ENCODE assay signal across 2 cellular contexts in the genomic region with DNA sequence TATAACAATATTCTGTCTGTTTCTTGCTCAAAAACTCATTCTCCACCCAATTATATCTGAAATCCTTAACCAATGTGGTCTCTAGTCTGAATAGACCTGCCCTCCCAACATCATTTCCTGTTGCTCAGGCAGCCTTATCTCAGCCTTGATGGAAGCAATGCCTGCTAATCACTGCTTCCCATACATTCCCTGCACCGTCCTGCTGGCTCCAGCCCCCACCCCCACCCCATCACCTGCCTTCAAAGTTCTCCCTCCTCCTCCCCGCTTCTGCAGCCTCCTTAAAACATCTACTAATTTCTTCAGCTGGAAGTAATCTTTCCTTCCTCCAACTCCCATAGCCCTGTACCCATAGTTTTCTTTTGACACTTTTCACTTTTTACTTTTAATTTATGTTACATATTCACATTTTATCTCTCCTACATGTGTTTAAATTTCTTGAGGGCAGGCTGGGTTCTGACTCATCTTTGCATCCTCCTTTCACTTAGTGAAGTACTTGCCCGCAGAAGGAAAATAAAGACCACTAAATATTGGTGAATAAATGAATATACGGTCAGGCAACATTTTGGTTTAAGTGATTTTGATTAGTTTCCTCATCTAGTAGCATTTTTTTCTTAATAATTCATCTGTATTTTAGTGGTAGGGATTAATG.
TF ChIP-seq lines count a peak whose summit lies in the region.

No MANE protein-coding gene starts in this region.

TF ChIP-seq in K562, 482 proteins besides CTCF, POLR2A, EP300 and RAD21 (continues in another document):
- TF ChIP-seq SMAD4 (CRISPR knock-in tag; conservative IDR thresholded peaks at IDR 0.05) (0 out of 2 replicates have a peak, but pooled peaks have one; percentile 16), NCOR1 (IDR thresholded peaks at IDR 0.05) (peak; percentile 44; the same call in 1 of the 2 replicates), FOXM1 (IDR thresholded peaks at IDR 0.05; ENCODE audit: low read depth) (peak; percentile 41; the same call in 1 of the 2 replicates), FOXM1 (CRISPR knock-in tag; IDR thresholded peaks at IDR 0.05; ENCODE audit: low read depth) (no peak), DPF2 (IDR thresholded peaks at IDR 0.05) (peak; percentile 67), ZNF77 (CRISPR knock-in tag; IDR thresholded peaks at IDR 0.05) (no peak), KDM1A (IDR thresholded peaks at IDR 0.05) (peak; percentile 86 to 88)
- TF ChIP-seq, protein P1, sequence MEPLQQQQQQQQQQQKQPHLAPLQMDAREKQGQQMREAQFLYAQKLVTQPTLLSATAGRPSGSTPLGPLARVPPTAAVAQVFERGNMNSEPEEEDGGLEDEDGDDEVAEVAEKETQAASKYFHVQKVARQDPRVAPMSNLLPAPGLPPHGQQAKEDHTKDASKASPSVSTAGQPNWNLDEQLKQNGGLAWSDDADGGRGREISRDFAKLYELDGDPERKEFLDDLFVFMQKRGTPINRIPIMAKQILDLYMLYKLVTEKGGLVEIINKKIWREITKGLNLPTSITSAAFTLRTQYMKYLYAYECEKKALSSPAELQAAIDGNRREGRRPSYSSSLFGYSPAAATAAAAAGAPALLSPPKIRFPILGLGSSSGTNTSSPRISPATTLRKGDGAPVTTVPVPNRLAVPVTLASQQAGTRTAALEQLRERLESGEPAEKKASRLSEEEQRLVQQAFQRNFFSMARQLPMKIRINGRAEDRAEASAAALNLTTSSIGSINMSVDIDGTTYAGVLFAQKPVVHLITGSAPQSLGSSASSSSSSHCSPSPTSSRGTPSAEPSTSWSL (CRISPR knock-in tag; IDR thresholded peaks at IDR 0.05; ENCODE audit: borderline replicate concordance) = no peak
- TF ChIP-seq, protein P2, sequence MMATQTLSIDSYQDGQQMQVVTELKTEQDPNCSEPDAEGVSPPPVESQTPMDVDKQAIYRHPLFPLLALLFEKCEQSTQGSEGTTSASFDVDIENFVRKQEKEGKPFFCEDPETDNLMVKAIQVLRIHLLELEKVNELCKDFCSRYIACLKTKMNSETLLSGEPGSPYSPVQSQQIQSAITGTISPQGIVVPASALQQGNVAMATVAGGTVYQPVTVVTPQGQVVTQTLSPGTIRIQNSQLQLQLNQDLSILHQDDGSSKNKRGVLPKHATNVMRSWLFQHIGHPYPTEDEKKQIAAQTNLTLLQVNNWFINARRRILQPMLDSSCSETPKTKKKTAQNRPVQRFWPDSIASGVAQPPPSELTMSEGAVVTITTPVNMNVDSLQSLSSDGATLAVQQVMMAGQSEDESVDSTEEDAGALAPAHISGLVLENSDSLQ (IDR thresholded peaks at IDR 0.05) = peak; percentile 62
- TF ChIP-seq, protein P3, sequence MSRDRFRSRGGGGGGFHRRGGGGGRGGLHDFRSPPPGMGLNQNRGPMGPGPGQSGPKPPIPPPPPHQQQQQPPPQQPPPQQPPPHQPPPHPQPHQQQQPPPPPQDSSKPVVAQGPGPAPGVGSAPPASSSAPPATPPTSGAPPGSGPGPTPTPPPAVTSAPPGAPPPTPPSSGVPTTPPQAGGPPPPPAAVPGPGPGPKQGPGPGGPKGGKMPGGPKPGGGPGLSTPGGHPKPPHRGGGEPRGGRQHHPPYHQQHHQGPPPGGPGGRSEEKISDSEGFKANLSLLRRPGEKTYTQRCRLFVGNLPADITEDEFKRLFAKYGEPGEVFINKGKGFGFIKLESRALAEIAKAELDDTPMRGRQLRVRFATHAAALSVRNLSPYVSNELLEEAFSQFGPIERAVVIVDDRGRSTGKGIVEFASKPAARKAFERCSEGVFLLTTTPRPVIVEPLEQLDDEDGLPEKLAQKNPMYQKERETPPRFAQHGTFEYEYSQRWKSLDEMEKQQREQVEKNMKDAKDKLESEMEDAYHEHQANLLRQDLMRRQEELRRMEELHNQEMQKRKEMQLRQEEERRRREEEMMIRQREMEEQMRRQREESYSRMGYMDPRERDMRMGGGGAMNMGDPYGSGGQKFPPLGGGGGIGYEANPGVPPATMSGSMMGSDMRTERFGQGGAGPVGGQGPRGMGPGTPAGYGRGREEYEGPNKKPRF (IDR thresholded peaks at IDR 0.05; ENCODE audit: low read depth, low read length) = no peak
- TF ChIP-seq, protein P4, sequence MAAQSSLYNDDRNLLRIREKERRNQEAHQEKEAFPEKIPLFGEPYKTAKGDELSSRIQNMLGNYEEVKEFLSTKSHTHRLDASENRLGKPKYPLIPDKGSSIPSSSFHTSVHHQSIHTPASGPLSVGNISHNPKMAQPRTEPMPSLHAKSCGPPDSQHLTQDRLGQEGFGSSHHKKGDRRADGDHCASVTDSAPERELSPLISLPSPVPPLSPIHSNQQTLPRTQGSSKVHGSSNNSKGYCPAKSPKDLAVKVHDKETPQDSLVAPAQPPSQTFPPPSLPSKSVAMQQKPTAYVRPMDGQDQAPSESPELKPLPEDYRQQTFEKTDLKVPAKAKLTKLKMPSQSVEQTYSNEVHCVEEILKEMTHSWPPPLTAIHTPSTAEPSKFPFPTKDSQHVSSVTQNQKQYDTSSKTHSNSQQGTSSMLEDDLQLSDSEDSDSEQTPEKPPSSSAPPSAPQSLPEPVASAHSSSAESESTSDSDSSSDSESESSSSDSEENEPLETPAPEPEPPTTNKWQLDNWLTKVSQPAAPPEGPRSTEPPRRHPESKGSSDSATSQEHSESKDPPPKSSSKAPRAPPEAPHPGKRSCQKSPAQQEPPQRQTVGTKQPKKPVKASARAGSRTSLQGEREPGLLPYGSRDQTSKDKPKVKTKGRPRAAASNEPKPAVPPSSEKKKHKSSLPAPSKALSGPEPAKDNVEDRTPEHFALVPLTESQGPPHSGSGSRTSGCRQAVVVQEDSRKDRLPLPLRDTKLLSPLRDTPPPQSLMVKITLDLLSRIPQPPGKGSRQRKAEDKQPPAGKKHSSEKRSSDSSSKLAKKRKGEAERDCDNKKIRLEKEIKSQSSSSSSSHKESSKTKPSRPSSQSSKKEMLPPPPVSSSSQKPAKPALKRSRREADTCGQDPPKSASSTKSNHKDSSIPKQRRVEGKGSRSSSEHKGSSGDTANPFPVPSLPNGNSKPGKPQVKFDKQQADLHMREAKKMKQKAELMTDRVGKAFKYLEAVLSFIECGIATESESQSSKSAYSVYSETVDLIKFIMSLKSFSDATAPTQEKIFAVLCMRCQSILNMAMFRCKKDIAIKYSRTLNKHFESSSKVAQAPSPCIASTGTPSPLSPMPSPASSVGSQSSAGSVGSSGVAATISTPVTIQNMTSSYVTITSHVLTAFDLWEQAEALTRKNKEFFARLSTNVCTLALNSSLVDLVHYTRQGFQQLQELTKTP (IDR thresholded peaks at IDR 0.05; ENCODE audit: low read depth in 1 of 2, partially characterized antibody in 2 of 2) = no peak
- TF ChIP-seq, protein P5, sequence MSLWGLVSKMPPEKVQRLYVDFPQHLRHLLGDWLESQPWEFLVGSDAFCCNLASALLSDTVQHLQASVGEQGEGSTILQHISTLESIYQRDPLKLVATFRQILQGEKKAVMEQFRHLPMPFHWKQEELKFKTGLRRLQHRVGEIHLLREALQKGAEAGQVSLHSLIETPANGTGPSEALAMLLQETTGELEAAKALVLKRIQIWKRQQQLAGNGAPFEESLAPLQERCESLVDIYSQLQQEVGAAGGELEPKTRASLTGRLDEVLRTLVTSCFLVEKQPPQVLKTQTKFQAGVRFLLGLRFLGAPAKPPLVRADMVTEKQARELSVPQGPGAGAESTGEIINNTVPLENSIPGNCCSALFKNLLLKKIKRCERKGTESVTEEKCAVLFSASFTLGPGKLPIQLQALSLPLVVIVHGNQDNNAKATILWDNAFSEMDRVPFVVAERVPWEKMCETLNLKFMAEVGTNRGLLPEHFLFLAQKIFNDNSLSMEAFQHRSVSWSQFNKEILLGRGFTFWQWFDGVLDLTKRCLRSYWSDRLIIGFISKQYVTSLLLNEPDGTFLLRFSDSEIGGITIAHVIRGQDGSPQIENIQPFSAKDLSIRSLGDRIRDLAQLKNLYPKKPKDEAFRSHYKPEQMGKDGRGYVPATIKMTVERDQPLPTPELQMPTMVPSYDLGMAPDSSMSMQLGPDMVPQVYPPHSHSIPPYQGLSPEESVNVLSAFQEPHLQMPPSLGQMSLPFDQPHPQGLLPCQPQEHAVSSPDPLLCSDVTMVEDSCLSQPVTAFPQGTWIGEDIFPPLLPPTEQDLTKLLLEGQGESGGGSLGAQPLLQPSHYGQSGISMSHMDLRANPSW (CRISPR knock-in tag; IDR thresholded peaks at IDR 0.05) = no peak

TF ChIP-seq in SK-N-SH, 30 proteins besides CTCF, POLR2A, EP300 and RAD21:
- TF ChIP-seq NRF1 (IDR thresholded peaks at IDR 0.05; ENCODE audit: low read depth, low read length) = no peak
- TF ChIP-seq SIN3A (IDR thresholded peaks at IDR 0.05; ENCODE audit: borderline replicate concordance, low read depth, low read length) = no peak
- no peak for TF ChIP-seq RCOR1 (IDR thresholded peaks at IDR 0.05; ENCODE audit: low read length)
- TF ChIP-seq FOXJ3 (CRISPR knock-in tag; IDR thresholded peaks at IDR 0.05) = no peak
- TF ChIP-seq, protein P6, sequence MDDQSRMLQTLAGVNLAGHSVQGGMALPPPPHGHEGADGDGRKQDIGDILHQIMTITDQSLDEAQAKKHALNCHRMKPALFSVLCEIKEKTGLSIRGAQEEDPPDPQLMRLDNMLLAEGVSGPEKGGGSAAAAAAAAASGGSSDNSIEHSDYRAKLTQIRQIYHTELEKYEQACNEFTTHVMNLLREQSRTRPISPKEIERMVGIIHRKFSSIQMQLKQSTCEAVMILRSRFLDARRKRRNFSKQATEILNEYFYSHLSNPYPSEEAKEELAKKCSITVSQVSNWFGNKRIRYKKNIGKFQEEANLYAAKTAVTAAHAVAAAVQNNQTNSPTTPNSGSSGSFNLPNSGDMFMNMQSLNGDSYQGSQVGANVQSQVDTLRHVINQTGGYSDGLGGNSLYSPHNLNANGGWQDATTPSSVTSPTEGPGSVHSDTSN (IDR thresholded peaks at IDR 0.05) = no peak
- TF ChIP-seq TAF1 (IDR thresholded peaks at IDR 0.05; ENCODE audit: borderline replicate concordance, low read depth, low read length) = no peak
- TF ChIP-seq, protein P7, sequence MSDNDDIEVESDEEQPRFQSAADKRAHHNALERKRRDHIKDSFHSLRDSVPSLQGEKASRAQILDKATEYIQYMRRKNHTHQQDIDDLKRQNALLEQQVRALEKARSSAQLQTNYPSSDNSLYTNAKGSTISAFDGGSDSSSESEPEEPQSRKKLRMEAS (IDR thresholded peaks at IDR 0.05; ENCODE audit: low read depth) = no peak
- no peak for TF ChIP-seq MEF2A (IDR thresholded peaks at IDR 0.05; ENCODE audit: borderline replicate concordance, low read depth)
- TF ChIP-seq RXRA (IDR thresholded peaks at IDR 0.05; ENCODE audit: borderline replicate concordance, low read depth) = no peak
- no peak for TF ChIP-seq NFIC (IDR thresholded peaks at IDR 0.05; ENCODE audit: borderline replicate concordance)
- TF ChIP-seq ELF1 (IDR thresholded peaks at IDR 0.05) = no peak
- no peak for TF ChIP-seq GATA2 (CRISPR knock-in tag; IDR thresholded peaks at IDR 0.05)
- no peak for TF ChIP-seq POLR2AphosphoS5 (IDR thresholded peaks at IDR 0.05; ENCODE audit: low read depth, low read length)
- no peak for TF ChIP-seq YY1 (IDR thresholded peaks at IDR 0.05; ENCODE audit: low read depth)
- TF ChIP-seq FOXM1 (IDR thresholded peaks at IDR 0.05; ENCODE audit: low read depth) = no peak
- no peak for TF ChIP-seq JUND (IDR thresholded peaks at IDR 0.05)
- TF ChIP-seq, protein P8, sequence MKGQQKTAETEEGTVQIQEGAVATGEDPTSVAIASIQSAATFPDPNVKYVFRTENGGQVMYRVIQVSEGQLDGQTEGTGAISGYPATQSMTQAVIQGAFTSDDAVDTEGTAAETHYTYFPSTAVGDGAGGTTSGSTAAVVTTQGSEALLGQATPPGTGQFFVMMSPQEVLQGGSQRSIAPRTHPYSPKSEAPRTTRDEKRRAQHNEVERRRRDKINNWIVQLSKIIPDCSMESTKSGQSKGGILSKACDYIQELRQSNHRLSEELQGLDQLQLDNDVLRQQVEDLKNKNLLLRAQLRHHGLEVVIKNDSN (IDR thresholded peaks at IDR 0.05; ENCODE audit: borderline replicate concordance, low read depth) = no peak
- TF ChIP-seq FOSL2 (IDR thresholded peaks at IDR 0.05; ENCODE audit: borderline replicate concordance, low read depth) = no peak
- TF ChIP-seq, protein P9, sequence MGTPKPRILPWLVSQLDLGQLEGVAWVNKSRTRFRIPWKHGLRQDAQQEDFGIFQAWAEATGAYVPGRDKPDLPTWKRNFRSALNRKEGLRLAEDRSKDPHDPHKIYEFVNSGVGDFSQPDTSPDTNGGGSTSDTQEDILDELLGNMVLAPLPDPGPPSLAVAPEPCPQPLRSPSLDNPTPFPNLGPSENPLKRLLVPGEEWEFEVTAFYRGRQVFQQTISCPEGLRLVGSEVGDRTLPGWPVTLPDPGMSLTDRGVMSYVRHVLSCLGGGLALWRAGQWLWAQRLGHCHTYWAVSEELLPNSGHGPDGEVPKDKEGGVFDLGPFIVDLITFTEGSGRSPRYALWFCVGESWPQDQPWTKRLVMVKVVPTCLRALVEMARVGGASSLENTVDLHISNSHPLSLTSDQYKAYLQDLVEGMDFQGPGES (IDR thresholded peaks at IDR 0.05; ENCODE audit: low read depth, low read length) = no peak
